8 cellular contexts compared by ENCODE assay signal in the genomic region with DNA sequence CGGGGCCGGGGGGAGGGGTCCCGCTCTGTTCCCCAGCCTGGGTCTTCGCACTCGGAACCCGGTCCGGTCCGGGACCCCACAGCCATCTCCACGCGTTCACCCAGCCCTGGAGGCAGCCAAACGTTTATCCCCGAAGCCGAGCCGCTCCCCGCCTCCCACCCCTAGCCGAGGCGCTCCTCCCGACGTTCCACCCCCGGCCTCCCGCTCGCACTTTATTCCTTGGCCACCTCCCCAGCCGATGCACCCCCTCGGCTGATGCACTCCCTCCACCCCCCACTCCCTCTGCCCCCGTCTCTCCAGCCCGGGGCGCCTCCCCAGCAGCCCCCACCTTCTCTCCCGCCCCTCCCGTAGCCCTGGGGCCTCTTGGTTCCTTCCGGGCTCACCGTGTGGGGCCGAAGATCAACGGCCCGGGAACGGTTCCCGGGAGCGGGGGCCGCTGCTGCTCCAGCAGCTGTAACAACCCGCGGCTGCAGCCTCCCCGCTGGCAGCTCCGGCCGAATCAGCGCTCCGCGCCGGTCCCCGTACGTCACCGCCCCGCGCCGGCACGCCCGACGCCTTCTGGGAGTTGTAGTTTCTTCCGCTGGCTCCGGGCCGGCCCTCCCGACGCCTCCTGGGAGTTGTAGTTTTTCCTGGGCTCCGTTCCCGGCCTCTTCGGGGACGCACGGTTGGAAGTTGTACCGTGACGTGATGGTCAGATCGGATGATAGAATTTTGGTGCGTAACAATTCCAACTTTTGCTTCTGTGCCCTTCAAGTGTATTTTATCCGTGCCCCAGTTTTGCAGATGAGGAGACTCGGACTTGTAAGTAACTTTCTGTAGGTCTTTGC. TPM values are rescaled to one million over a fixed set of nuclear protein-coding genes. Genes with fewer than 3 reads are reported as not detected.
DNase-seq lines count a peak whose midpoint lies in the region; ATAC-seq and TF ChIP-seq lines count a peak whose summit lies in the region.

A gene with protein sequence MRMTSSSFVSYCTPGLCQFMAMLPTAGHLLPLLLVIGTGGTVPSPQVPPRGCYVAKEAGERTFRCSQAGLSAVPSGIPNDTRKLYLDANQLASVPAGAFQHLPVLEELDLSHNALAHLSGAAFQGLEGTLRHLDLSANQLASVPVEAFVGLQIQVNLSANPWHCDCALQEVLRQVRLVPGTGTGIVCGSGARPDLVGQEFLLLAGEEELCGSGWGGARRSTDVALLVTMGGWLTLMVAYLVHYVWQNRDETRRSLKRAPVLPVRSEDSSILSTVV (plus strand): TSS at position 632 of the 827 bp plus-strand sequence. CDS start 13,792 bp downstream, outside the sequence.
A gene with protein sequence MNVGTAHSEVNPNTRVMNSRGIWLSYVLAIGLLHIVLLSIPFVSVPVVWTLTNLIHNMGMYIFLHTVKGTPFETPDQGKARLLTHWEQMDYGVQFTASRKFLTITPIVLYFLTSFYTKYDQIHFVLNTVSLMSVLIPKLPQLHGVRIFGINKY (minus strand): TSS at position 501 of the 827 bp plus-strand sequence. CDS start 3,398 bp downstream, outside the sequence.

- H3K4me3 Mint-ChIP-seq in activated T-cell treated with anti-CD3 and anti-CD28 coated beads, Interleukin-2, amount 50 U/mL, for 24 hours: peak within 1 kb of the TSS; percentile 86

- peak within 1 kb of the TSS; percentile 97 for H3K4me2 ChIP-seq in PC-3 (ENCODE audit: low read length)

- CTCF ChIA-PET in PC-3 (lab: Charles Lee): interaction anchor here (0.6 kb wide), 1 partner anchor 53 kb away, joined by 4 read pairs; a partner anchor contains a TSS

- peak within 1 kb of the TSS; percentile 88 for H3K4me3 ChIP-seq in Jurkat, Clone E6-1 (ENCODE audit: low read length)
- H3K4me3 ChIP-seq in PC-3 (ENCODE audit: low read length) (peak within 1 kb of the TSS; percentile 93), mucosa of rectum (ENCODE audit: low read length in 2 of 2) (peak within 1 kb of the TSS; percentile 80 to 92)

- peak within 1 kb of the TSS; percentile 93 for H3K27ac Mint-ChIP-seq in activated T-cell treated with anti-CD3 and anti-CD28 coated beads, Interleukin-2, amount 50 U/mL, for 24 hours

- BruUV-seq in PC-3 (replicated peaks; lab: Mats Ljungman, UMichigan): no TSS peak

- peaks cover 4% of the 10 kb centered on the region for H3F3A ChIP-seq in PC-3 (ENCODE audit: low read length, unreplicated experiment)

- H3K9ac ChIP-seq in PC-3 (ENCODE audit: low read length): peak within 1 kb of the TSS; percentile 79
- H3K9ac ChIP-seq in mucosa of rectum (ENCODE audit: low read depth in 1 of 2, low read length in 2 of 2): peak within 1 kb of the TSS; percentile 80 to 89

- intact Hi-C loops in PC-3 (cut with micrococcal nuclease): loop anchor here (2.0 kb wide), 1 partner anchor 31 kb away; no protein-coding TSS in a partner anchor

- no peaks in the 10 kb centered on the region for H3K27me3 Mint-ChIP-seq in activated T-cell treated with anti-CD3 and anti-CD28 coated beads, Interleukin-2, amount 50 U/mL, for 24 hours

- H3K4me1 ChIP-seq in PC-3 (ENCODE audit: insufficient read depth, low read length) (peaks cover 43% of the 10 kb centered on the region), mucosa of rectum (ENCODE audit: control insufficient read depth in 2 of 2, insufficient read depth in 2 of 2, low read length in 2 of 2) (peaks cover 15 to 31% of the 10 kb centered on the region in 2 donors)

- ATAC-seq in GM21529 (IDR thresholded peaks at IDR 0.05; ENCODE audit: unreplicated experiment): peak; percentile 73
- ATAC-seq in PC-3: peak; percentile 70

- no peaks in the 10 kb centered on the region for H3K9me3 Mint-ChIP-seq in activated T-cell treated with anti-CD3 and anti-CD28 coated beads, Interleukin-2, amount 50 U/mL, for 24 hours

- H3K36me3 ChIP-seq in PC-3 (ENCODE audit: low read depth, low read length): no peaks in the 10 kb centered on the region; the same call in 1 of the 2 replicates
- H3K36me3 ChIP-seq in mucosa of rectum (ENCODE audit: control insufficient read depth in 2 of 2, insufficient read depth in 2 of 2, low read length in 2 of 2): peaks cover 16 to 19% of the 10 kb centered on the region in 2 donors

- no peak for TF ChIP-seq CTCF in PC-3 (conservative IDR thresholded peaks at IDR 0.05; ENCODE audit: low read depth, low read length)

- H3K79me2 ChIP-seq in PC-3 (ENCODE audit: low read length): peaks cover 25% of the 10 kb centered on the region

- H3K9me3 ChIP-seq in PC-3 (ENCODE audit: low read length) (no peaks in the 10 kb centered on the region), mucosa of rectum (ENCODE audit: control insufficient read depth in 2 of 2, low read length in 2 of 2) (no peaks in the 10 kb centered on the region)

- DNase-seq in DMS 273 (lab: John Stamatoyannopoulos, UW; ENCODE audit: unreplicated experiment) (peak; percentile 97), PC-3 (peak; percentile 85), erythroblast (lab: John Stamatoyannopoulos, UW) (peak; percentile 94 to 97)
- peak; percentile 86 for DNase-seq in Jurkat, Clone E6-1 (ENCODE audit: low read depth, low spot score)
- peak; percentile 96 for DNase-seq in activated T-cell treated with anti-CD3 and anti-CD28 coated beads, Interleukin-2, amount 50 U/mL, for 24 hours
- DNase-seq in stimulated activated CD8-positive, alpha-beta memory T cell treated with anti-CD3 and anti-CD28 coated beads, Interleukin-4, amount 100 ng/mL, for 4 hours (ENCODE audit: low read depth in 2 of 2, low spot score in 1 of 2): peak; percentile 74 to 79

- no peaks in the 10 kb centered on the region for H3K9me2 ChIP-seq in PC-3 (replicated peaks; ENCODE audit: low read length)

- peaks cover 49% of the 10 kb centered on the region for H3K36me3 Mint-ChIP-seq in activated T-cell treated with anti-CD3 and anti-CD28 coated beads, Interleukin-2, amount 50 U/mL, for 24 hours (ENCODE audit: low read depth)

- H3K27ac ChIP-seq in PC-3 (ENCODE audit: low read length): peak within 1 kb of the TSS; percentile 54
- H3K27ac ChIP-seq in mucosa of rectum (ENCODE audit: low read depth in 2 of 2, low read length in 2 of 2): peak within 1 kb of the TSS; percentile 89 to 91

- POLR2A ChIA-PET in PC-3 (lab: Charles Lee; ENCODE audit: unreplicated experiment): interaction anchor here (0.5 kb wide), 1 partner anchor 1621 kb away, joined by 4 read pairs; no protein-coding TSS in a partner anchor

- H3K4me1 Mint-ChIP-seq in activated T-cell treated with anti-CD3 and anti-CD28 coated beads, Interleukin-2, amount 50 U/mL, for 24 hours (ENCODE audit: low read depth): peaks cover 63% of the 10 kb centered on the region

- peak; percentile 56 for TF ChIP-seq POLR2A in erythroblast (IDR thresholded peaks at IDR 0.05; ENCODE audit: low read length)

- H4K20me1 ChIP-seq in PC-3 (ENCODE audit: low read length): no peaks in the 10 kb centered on the region

- peak within 1 kb of the TSS; percentile 78 for H2AFZ ChIP-seq in PC-3 (ENCODE audit: low read length)

- no peaks in the 10 kb centered on the region for H3K27me3 ChIP-seq in PC-3 (ENCODE audit: low read length)
- H3K27me3 ChIP-seq in mucosa of rectum (ENCODE audit: control insufficient read depth in 2 of 2, insufficient read depth in 2 of 2, low read length in 2 of 2): no peaks in the 10 kb centered on the region

RNA-seq across cellular contexts. Expression of the first gene that starts in this region (rescaled TPM):
- polyA plus RNA-seq in Jurkat, Clone E6-1 (2012; ENCODE audit: insufficient read depth, insufficient read length): not detected
- not detected in 2 replicates for total RNA-seq in PC-3 (2014; rRNA removed)

RNA-seq across cellular contexts. Expression of the second gene that starts in this region (rescaled TPM):
- 88.5 TPM for polyA plus RNA-seq in Jurkat, Clone E6-1 (2012; ENCODE audit: insufficient read depth, insufficient read length)
- 27.0 and 27.4 TPM in 2 replicates for total RNA-seq in PC-3 (2014; rRNA removed)

Comparison
In these comparisons a context has a peak if more than half of its experiments do, and no peak if none do; other contexts are left out.
1. Peak in every context shown above with its lines: DNase-seq, ATAC-seq, H3K4me3 ChIP-seq and H3K27ac ChIP-seq.